1 cellular context compared by ENCODE assay signal in the genomic region with DNA sequence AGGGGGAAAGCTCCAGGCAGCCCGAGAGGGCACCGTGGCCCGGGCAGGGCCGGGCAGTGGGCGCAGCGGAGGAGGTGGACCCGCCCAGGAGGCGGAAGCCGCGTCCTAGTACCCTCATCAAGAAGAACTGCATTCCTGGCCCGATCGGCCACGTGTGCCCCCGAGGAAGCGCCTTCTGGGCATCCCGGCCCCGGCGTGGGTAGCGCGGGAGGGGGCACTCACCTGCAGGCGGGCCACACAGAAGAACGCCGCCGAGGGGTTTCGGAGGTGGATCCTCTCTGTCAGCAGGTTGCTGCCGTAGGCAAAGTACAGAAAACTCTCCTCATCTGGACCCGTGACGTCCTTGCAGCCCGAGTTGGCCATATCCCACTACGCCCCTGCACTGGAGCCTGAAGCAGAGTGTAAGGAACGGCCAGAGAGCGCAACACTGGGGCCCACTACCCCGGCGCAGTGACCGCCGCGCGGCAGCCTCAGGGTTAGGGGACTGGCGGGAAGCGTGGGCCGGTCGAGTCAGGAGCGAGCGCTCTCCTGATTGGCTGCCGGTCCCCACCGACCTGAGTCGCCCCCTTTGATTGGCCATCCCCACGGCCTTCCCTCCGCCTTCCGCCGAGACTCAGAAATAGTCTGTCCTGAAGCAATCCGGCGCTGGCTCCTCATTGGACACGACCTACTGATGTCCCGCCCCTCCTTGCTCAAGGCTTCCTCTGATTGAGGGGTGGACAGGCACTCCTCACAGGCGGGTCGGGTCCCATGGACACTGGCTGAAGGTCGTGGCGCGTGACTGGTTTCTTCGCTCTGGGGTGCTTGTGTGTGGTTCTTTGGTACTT.
TF ChIP-seq lines count a peak whose summit lies in the region.

A gene with protein sequence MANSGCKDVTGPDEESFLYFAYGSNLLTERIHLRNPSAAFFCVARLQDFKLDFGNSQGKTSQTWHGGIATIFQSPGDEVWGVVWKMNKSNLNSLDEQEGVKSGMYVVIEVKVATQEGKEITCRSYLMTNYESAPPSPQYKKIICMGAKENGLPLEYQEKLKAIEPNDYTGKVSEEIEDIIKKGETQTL (minus strand): TSS at position 483 of the 827 bp plus-strand sequence. CDS start 120 bp downstream, at position 363.

TF ChIP-seq in K562, 482 proteins besides CTCF, POLR2A, EP300 and RAD21 (continued from another document and continues in another):
- TF ChIP-seq, protein P1, sequence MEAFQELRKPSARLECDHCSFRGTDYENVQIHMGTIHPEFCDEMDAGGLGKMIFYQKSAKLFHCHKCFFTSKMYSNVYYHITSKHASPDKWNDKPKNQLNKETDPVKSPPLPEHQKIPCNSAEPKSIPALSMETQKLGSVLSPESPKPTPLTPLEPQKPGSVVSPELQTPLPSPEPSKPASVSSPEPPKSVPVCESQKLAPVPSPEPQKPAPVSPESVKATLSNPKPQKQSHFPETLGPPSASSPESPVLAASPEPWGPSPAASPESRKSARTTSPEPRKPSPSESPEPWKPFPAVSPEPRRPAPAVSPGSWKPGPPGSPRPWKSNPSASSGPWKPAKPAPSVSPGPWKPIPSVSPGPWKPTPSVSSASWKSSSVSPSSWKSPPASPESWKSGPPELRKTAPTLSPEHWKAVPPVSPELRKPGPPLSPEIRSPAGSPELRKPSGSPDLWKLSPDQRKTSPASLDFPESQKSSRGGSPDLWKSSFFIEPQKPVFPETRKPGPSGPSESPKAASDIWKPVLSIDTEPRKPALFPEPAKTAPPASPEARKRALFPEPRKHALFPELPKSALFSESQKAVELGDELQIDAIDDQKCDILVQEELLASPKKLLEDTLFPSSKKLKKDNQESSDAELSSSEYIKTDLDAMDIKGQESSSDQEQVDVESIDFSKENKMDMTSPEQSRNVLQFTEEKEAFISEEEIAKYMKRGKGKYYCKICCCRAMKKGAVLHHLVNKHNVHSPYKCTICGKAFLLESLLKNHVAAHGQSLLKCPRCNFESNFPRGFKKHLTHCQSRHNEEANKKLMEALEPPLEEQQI (IDR thresholded peaks at IDR 0.05), result no peak
- TF ChIP-seq MXI1 (IDR thresholded peaks at IDR 0.05; ENCODE audit: low read depth, low read length) (no peak), HDAC8 (tag; IDR thresholded peaks at IDR 0.05) (no peak), ZNF3 (CRISPR knock-in tag; IDR thresholded peaks at IDR 0.05) (no peak), NR4A1 (CRISPR knock-in tag; IDR thresholded peaks at IDR 0.05) (no peak), NR4A1 (tag; IDR thresholded peaks at IDR 0.05) (peak; percentile 64; the same call in 1 of the 2 replicates), ZNF224 (CRISPR knock-in tag; IDR thresholded peaks at IDR 0.05) (no peak), HOXB6 (CRISPR knock-in tag; IDR thresholded peaks at IDR 0.05; ENCODE audit: borderline replicate concordance) (no peak), PHB (CRISPR knock-in tag; IDR thresholded peaks at IDR 0.05) (no peak), ZNF41 (CRISPR knock-in tag; conservative IDR thresholded peaks at IDR 0.05) (no peak), SRSF1 (IDR thresholded peaks at IDR 0.05; ENCODE audit: low read depth, low read length) (no peak), BRD4 (IDR thresholded peaks at IDR 0.05) (no peak; the same call in 1 of the 2 replicates), ZSCAN29 (IDR thresholded peaks at IDR 0.05) (no peak), ZNF785 (CRISPR knock-in tag; IDR thresholded peaks at IDR 0.05) (no peak), TSC22D4 (tag; IDR thresholded peaks at IDR 0.05) (no peak), MCM7 (IDR thresholded peaks at IDR 0.05) (no peak), ZNF507 (tag; conservative IDR thresholded peaks at IDR 0.05) (no peak), PCBP1 (IDR thresholded peaks at IDR 0.05; ENCODE audit: low read depth, low read length, poor library complexity, severe bottlenecking) (no peak), CHCHD3 (CRISPR knock-in tag; IDR thresholded peaks at IDR 0.05) (no peak), PHB2 (IDR thresholded peaks at IDR 0.05; ENCODE audit: low read depth) (no peak), CEBPB (tag; IDR thresholded peaks at IDR 0.05) (peak; percentile 95), PRPF4 (IDR thresholded peaks at IDR 0.05; ENCODE audit: insufficient read depth, low read depth, low read length, poor library complexity, severe bottlenecking) (no peak), POLR2AphosphoS2 (IDR thresholded peaks at IDR 0.05; ENCODE audit: low read length) (peak; percentile 59; the same call in 1 of the 2 replicates), BDP1 (IDR thresholded peaks at IDR 0.05; ENCODE audit: insufficient read depth, insufficient read length) (no peak), ZNF778 (CRISPR knock-in tag; IDR thresholded peaks at IDR 0.05) (no peak), NCOR1 (IDR thresholded peaks at IDR 0.05) (no peak), NR3C1 (CRISPR knock-in tag; IDR thresholded peaks at IDR 0.05) (peak; percentile 28; the same call in 1 of the 2 replicates), DACH1 (IDR thresholded peaks at IDR 0.05; ENCODE audit: partially characterized antibody) (no peak)
- TF ChIP-seq, protein P2, sequence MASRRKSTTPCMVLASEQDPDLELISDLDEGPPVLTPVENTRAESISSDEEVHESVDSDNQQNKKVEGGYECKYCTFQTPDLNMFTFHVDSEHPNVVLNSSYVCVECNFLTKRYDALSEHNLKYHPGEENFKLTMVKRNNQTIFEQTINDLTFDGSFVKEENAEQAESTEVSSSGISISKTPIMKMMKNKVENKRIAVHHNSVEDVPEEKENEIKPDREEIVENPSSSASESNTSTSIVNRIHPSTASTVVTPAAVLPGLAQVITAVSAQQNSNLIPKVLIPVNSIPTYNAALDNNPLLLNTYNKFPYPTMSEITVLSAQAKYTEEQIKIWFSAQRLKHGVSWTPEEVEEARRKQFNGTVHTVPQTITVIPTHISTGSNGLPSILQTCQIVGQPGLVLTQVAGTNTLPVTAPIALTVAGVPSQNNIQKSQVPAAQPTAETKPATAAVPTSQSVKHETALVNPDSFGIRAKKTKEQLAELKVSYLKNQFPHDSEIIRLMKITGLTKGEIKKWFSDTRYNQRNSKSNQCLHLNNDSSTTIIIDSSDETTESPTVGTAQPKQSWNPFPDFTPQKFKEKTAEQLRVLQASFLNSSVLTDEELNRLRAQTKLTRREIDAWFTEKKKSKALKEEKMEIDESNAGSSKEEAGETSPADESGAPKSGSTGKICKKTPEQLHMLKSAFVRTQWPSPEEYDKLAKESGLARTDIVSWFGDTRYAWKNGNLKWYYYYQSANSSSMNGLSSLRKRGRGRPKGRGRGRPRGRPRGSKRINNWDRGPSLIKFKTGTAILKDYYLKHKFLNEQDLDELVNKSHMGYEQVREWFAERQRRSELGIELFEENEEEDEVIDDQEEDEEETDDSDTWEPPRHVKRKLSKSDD (conservative IDR thresholded peaks at IDR 0.05; ENCODE audit: low read length), result no peak
- TF ChIP-seq, protein P3, sequence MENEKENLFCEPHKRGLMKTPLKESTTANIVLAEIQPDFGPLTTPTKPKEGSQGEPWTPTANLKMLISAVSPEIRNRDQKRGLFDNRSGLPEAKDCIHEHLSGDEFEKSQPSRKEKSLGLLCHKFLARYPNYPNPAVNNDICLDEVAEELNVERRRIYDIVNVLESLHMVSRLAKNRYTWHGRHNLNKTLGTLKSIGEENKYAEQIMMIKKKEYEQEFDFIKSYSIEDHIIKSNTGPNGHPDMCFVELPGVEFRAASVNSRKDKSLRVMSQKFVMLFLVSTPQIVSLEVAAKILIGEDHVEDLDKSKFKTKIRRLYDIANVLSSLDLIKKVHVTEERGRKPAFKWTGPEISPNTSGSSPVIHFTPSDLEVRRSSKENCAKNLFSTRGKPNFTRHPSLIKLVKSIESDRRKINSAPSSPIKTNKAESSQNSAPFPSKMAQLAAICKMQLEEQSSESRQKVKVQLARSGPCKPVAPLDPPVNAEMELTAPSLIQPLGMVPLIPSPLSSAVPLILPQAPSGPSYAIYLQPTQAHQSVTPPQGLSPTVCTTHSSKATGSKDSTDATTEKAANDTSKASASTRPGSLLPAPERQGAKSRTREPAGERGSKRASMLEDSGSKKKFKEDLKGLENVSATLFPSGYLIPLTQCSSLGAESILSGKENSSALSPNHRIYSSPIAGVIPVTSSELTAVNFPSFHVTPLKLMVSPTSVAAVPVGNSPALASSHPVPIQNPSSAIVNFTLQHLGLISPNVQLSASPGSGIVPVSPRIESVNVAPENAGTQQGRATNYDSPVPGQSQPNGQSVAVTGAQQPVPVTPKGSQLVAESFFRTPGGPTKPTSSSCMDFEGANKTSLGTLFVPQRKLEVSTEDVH (IDR thresholded peaks at IDR 0.05; ENCODE audit: low read depth, partially characterized antibody), result peak; percentile 98
- TF ChIP-seq, protein P4, sequence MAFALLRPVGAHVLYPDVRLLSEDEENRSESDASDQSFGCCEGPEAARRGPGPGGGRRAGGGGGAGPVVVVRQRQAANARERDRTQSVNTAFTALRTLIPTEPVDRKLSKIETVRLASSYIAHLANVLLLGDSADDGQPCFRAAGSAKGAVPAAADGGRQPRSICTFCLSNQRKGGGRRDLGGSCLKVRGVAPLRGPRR (CRISPR knock-in tag; IDR thresholded peaks at IDR 0.05), result no peak
- TF ChIP-seq, protein P5, sequence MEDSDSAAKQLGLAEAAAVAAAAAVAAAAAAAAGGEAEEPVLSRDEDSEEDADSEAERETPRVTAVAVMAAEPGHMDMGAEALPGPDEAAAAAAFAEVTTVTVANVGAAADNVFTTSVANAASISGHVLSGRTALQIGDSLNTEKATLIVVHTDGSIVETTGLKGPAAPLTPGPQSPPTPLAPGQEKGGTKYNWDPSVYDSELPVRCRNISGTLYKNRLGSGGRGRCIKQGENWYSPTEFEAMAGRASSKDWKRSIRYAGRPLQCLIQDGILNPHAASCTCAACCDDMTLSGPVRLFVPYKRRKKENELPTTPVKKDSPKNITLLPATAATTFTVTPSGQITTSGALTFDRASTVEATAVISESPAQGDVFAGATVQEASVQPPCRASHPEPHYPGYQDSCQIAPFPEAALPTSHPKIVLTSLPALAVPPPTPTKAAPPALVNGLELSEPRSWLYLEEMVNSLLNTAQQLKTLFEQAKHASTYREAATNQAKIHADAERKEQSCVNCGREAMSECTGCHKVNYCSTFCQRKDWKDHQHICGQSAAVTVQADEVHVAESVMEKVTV (CRISPR knock-in tag; IDR thresholded peaks at IDR 0.05), result no peak
- TF ChIP-seq, protein P6, sequence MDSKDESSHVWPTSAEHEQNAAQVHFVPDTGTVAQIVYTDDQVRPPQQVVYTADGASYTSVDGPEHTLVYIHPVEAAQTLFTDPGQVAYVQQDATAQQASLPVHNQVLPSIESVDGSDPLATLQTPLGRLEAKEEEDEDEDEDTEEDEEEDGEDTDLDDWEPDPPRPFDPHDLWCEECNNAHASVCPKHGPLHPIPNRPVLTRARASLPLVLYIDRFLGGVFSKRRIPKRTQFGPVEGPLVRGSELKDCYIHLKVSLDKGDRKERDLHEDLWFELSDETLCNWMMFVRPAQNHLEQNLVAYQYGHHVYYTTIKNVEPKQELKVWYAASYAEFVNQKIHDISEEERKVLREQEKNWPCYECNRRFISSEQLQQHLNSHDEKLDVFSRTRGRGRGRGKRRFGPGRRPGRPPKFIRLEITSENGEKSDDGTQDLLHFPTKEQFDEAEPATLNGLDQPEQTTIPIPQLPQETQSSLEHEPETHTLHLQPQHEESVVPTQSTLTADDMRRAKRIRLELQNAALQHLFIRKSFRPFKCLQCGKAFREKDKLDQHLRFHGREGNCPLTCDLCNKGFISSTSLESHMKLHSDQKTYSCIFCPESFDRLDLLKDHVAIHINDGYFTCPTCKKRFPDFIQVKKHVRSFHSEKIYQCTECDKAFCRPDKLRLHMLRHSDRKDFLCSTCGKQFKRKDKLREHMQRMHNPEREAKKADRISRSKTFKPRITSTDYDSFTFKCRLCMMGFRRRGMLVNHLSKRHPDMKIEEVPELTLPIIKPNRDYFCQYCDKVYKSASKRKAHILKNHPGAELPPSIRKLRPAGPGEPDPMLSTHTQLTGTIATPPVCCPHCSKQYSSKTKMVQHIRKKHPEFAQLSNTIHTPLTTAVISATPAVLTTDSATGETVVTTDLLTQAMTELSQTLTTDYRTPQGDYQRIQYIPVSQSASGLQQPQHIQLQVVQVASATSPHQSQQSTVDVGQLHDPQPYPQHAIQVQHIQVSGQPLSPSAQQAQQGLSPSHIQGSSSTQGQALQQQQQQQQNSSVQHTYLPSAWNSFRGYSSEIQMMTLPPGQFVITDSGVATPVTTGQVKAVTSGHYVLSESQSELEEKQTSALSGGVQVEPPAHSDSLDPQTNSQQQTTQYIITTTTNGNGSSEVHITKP (IDR thresholded peaks at IDR 0.05; ENCODE audit: partially characterized antibody), result peak; percentile 94
- TF ChIP-seq, protein P7, sequence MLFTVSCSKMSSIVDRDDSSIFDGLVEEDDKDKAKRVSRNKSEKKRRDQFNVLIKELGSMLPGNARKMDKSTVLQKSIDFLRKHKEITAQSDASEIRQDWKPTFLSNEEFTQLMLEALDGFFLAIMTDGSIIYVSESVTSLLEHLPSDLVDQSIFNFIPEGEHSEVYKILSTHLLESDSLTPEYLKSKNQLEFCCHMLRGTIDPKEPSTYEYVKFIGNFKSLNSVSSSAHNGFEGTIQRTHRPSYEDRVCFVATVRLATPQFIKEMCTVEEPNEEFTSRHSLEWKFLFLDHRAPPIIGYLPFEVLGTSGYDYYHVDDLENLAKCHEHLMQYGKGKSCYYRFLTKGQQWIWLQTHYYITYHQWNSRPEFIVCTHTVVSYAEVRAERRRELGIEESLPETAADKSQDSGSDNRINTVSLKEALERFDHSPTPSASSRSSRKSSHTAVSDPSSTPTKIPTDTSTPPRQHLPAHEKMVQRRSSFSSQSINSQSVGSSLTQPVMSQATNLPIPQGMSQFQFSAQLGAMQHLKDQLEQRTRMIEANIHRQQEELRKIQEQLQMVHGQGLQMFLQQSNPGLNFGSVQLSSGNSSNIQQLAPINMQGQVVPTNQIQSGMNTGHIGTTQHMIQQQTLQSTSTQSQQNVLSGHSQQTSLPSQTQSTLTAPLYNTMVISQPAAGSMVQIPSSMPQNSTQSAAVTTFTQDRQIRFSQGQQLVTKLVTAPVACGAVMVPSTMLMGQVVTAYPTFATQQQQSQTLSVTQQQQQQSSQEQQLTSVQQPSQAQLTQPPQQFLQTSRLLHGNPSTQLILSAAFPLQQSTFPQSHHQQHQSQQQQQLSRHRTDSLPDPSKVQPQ (CRISPR knock-in tag; IDR thresholded peaks at IDR 0.05; ENCODE audit: borderline replicate concordance), result no peak
- TF ChIP-seq, protein P8, sequence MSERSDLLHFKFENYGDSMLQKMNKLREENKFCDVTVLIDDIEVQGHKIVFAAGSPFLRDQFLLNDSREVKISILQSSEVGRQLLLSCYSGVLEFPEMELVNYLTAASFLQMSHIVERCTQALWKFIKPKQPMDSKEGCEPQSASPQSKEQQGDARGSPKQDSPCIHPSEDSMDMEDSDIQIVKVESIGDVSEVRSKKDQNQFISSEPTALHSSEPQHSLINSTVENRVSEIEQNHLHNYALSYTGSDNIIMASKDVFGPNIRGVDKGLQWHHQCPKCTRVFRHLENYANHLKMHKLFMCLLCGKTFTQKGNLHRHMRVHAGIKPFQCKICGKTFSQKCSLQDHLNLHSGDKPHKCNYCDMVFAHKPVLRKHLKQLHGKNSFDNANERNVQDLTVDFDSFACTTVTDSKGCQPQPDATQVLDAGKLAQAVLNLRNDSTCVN (CRISPR knock-in tag; IDR thresholded peaks at IDR 0.05), result no peak
